Comparison of ENCODE assay signal across 26 cellular contexts in genomic region chr20:513429-513828, GRCh38. TPM values are rescaled to one million over a fixed set of nuclear protein-coding genes. Genes with fewer than 3 reads are reported as not detected.
A peak's percentile ranks its signal among the peaks of the same experiment; 100 is the strongest.
DNase-seq lines count a peak whose midpoint lies in the region; ATAC-seq and TF ChIP-seq lines count a peak whose summit lies in the region.
"Had no signal": no experiment of that assay in that cellular context is flagged by ENCODE, and none has a peak within 500 bp of the region (broad histone marks: within the 10 kb centered on the region; RNA-seq: fewer than 3 reads in every experiment).

No MANE protein-coding gene starts in this region.

- TF ChIP-seq POLR2A in upper lobe of left lung (IDR thresholded peaks at IDR 0.05), result no peak

- TF ChIP-seq CTCF in foreskin fibroblast (IDR thresholded peaks at IDR 0.05; ENCODE audit: low read depth, low read length) (no peak), upper lobe of left lung (IDR thresholded peaks at IDR 0.05) (no peak)

- no peak for ATAC-seq in upper lobe of left lung (ENCODE audit: low FRiP score in 2 of 2)
- no peak for ATAC-seq in right cardiac atrium
- ATAC-seq in GM21381 (IDR thresholded peaks at IDR 0.05; ENCODE audit: unreplicated experiment), result no peak
- ATAC-seq: body of pancreas, gastrocnemius medialis, K562 had no signal

- H3K27ac ChIP-seq in upper lobe of left lung, result no peak overlapping the region
- H3K27ac ChIP-seq in right cardiac atrium (ENCODE audit: low read length), result no peak overlapping the region
- H3K27ac ChIP-seq: body of pancreas, epithelial cell of prostate, gastrocnemius medialis, ovary had no signal

- H3K9me3 ChIP-seq in upper lobe of left lung (no peaks in the 10 kb centered on the region), right cardiac atrium (ENCODE audit: control insufficient read depth, low read length) (no peaks in the 10 kb centered on the region)
- H3K9me3 ChIP-seq: body of pancreas, gastrocnemius medialis, MG63, ovary, SK-N-SH had no signal

- H3K36me3 ChIP-seq in upper lobe of left lung, result no peaks in the 10 kb centered on the region
- H3K36me3 ChIP-seq: gastrocnemius medialis, ovary had no signal

- no peak for TF ChIP-seq EP300 in upper lobe of left lung (IDR thresholded peaks at IDR 0.05)

- H3K4me3 ChIP-seq in foreskin fibroblast (ENCODE audit: low read depth in 1 of 2, low read length in 2 of 2) (no peak overlapping the region), upper lobe of left lung (no peak overlapping the region), right cardiac atrium (ENCODE audit: low read length) (no peak overlapping the region)
- H3K4me3 ChIP-seq: body of pancreas, gastrocnemius medialis, K562, MG63, ovary, smooth muscle cell had no signal

- intact Hi-C loops in right cardiac atrium (cut with DNase I), result no loop called here

- 73 to 85% methylated on average over 2 of the region's 2 CpGs for WGBS in upper lobe of left lung, 2 donors
- WGBS in right cardiac atrium, result 86% methylated on average over 2 of the region's 2 CpGs

- H3K4me1 ChIP-seq in upper lobe of left lung, result peaks cover 6 to 22% (median 11%) of the 10 kb centered on the region in 4 donors
- peaks cover 5% of the 10 kb centered on the region for H3K4me1 ChIP-seq in right cardiac atrium (ENCODE audit: control insufficient read depth, insufficient read depth, low read length)

- DNase-seq in AG20443 (ENCODE audit: low spot score) (peak; percentile 10), ELR (ENCODE audit: low read depth) (peak; percentile 10), amniotic epithelial cell (ENCODE audit: low read depth) (peak; percentile 32), foreskin fibroblast (peak; percentile 9 to 39), upper lobe of left lung (no peak), right cardiac atrium (no peak)
- DNase-seq: activated CD4-positive, alpha-beta T cell treated with anti-CD3 and anti-CD28 coated beads for 1 hour; activated gamma-delta T cell treated with Interleukin-2 at 50 U/mL for 16 hours; activated T-cell treated with anti-CD3 and anti-CD28 coated beads for 4 hours; body of pancreas; gastrocnemius medialis; HCEC 1CT; MG63; NCI-H1105 treated with DMSO at 0.1 percent for 48 hours; NCI-H1930; NCI-H345; NCI-H748 treated with DMSO at 0.1 percent for 48 hours; ovary; SK-N-SH; stimulated activated CD4-positive, alpha-beta T cell treated with anti-CD3 and anti-CD28 coated beads, Interleukin-1b, Interleukin-23, amount 100 ng/mL, for 48 hours; T-helper 2 cell; trophoblast cell had no signal

- H3K27me3 ChIP-seq in upper lobe of left lung (no peaks in the 10 kb centered on the region), right cardiac atrium (ENCODE audit: control insufficient read depth, insufficient read depth) (no peaks in the 10 kb centered on the region)
- H3K27me3 ChIP-seq: body of pancreas, gastrocnemius medialis, MG63, ovary had no signal

RNA-seq across cellular contexts. Expression of gene CSNK2A1, which starts 30.2 kb away (rescaled TPM):
- total RNA-seq in upper lobe of left lung (100 to 1,000 TPM in 1 of 6 donors, 10 to 100 TPM in 5; 54.4 to 111 (median 79.8) TPM), right cardiac atrium (100 to 1,000 TPM; 105 to 118 (median 109) TPM)
- 36.8 TPM for polyA plus RNA-seq in right cardiac atrium

RNA-seq across cellular contexts. Expression of gene TBC1D20, which starts 51.1 kb away (rescaled TPM):
- total RNA-seq in upper lobe of left lung, result 10 to 100 TPM; 35.5 to 59.7 (median 37.5) TPM
- 10 to 100 TPM; 24.3 to 26.5 (median 25.6) TPM for total RNA-seq in right cardiac atrium
- polyA plus RNA-seq in right cardiac atrium, result 13.6 TPM

Comparison
In these comparisons a context has a peak if more than half of its experiments do, and no peak if none do; other contexts are left out.
1. DNase-seq: peak in AG20443 (single experiment), ELR (single experiment), amniotic epithelial cell (single experiment) and foreskin fibroblast (2 of 2); none in upper lobe of left lung (0 of 2) and right cardiac atrium (0 of 3).